In the genomic region with DNA sequence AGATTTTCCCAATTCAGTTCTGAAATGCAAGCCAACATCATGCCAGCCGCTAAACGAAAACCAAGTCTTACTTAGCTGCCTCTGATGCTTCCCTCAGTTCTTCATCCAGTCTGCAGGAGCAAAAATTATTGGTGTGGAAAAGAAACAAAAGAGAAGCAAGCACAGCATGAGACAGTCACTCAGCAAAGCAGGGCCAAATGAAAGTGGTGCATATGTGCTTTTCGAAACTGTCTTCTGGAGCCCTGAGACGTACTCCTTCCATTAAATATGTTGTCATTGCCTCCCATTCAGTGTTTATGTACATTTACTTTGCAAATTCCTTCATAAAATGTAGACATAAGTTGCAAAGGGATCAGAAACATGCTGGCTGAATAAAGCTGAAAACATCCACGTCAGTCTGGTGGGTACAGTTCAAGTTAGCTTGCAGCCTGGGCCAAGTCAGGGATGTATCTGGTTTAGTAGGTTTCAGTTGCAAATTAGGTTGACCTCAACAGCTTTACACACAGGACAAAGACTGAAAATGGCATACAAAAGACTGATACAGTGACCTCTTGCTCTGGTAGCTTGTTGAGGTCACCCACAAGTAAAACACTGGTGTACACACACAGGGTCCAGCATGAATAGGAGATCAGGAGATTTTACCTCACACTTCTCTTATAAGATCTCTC, we compare ENCODE assay signal across 10 cellular contexts.
DNase-seq lines count a peak whose midpoint lies in the region; ATAC-seq, FAIRE-seq and TF ChIP-seq lines count a peak whose summit lies in the region.
"Had no signal": no experiment of that assay in that cellular context is flagged by ENCODE, and none has a peak within 500 bp of the region (broad histone marks: within the 10 kb centered on the region; RNA-seq: fewer than 3 reads in every experiment).

No MANE protein-coding gene starts in this region.

- FAIRE-seq in GM19239 (lab: Jason Lieb, UNC): peak; percentile 94

- CTCF ChIA-PET in A673 (lab: Charles Lee): no interaction called here

- H3K9me3 ChIP-seq in A673 (ENCODE audit: low read depth, low read length, poor library complexity, severe bottlenecking): no peaks in the 10 kb centered on the region
- H3K9me3 ChIP-seq: SJCRH30, testis had no signal

- intact Hi-C loops in A673 (cut with micrococcal nuclease; ENCODE audit: unreplicated experiment): no loop called here

- DNase-seq in GM19239 (ENCODE audit: insufficient read length, low spot score) (peak; percentile 7), A673 (ENCODE audit: low spot score) (no peak), NCI-H2107 treated with DMSO at 0.1 percent for 48 hours (lab: John Stamatoyannopoulos, UW; ENCODE audit: unreplicated experiment) (no peak), NCI-H2196 treated with DMSO at 0.1 percent for 48 hours (lab: John Stamatoyannopoulos, UW; ENCODE audit: unreplicated experiment) (no peak)
- DNase-seq in activated naive CD4-positive, alpha-beta T cell treated with Interleukin-2 at 50 U/mL for 16 hours: no peak
- DNase-seq: activated naive CD8-positive, alpha-beta T cell treated with anti-CD3 and anti-CD28 coated beads for 36 hours; SJCRH30; testis had no signal

- no peak for TF ChIP-seq CTCF in A673 (conservative IDR thresholded peaks at IDR 0.05; ENCODE audit: low read depth, low read length)

- H3K27me3 ChIP-seq in A673 (replicated peaks; ENCODE audit: insufficient read depth, low read depth, low read length, poor library complexity): peaks cover 43% of the 10 kb centered on the region
- H3K27me3 ChIP-seq: SJCRH30, testis had no signal

- no peak overlapping the region for H3K27ac ChIP-seq in A673 (ENCODE audit: low read depth, low read length, poor library complexity, severe bottlenecking)
- H3K27ac ChIP-seq: SJCRH30, testis had no signal

- ATAC-seq in HG02642 (IDR thresholded peaks at IDR 0.05; ENCODE audit: poor library complexity, unreplicated experiment) (peak; percentile 98), HG03460 (IDR thresholded peaks at IDR 0.05; ENCODE audit: unreplicated experiment) (peak; percentile 96)

- no peaks in the 10 kb centered on the region for H3K36me3 ChIP-seq in A673 (ENCODE audit: insufficient read depth, low read length, poor library complexity, severe bottlenecking)

- no peaks in the 10 kb centered on the region for H3K4me1 ChIP-seq in A673 (ENCODE audit: insufficient read depth, low read length, poor library complexity, severe bottlenecking)
- H3K4me1 ChIP-seq: SJCRH30, testis had no signal

- POLR2A ChIA-PET in A673 (lab: Charles Lee; ENCODE audit: low non-redundant PET): no interaction called here

- no peak overlapping the region for H3K4me3 ChIP-seq in A673 (ENCODE audit: low read depth, low read length, poor library complexity, severe bottlenecking)
- H3K4me3 ChIP-seq: SJCRH30, testis had no signal

- BruUV-seq in A673 (replicated peaks; lab: Mats Ljungman, UMichigan): no TSS peak
